Comparison of ENCODE assay signal across 21 cellular contexts in genomic region chr13:110391273-110391672, GRCh38.
DNase-seq lines count a peak whose midpoint lies in the region; ATAC-seq and TF ChIP-seq lines count a peak whose summit lies in the region.
"Had no signal": no experiment of that assay in that cellular context is flagged by ENCODE, and none has a peak within 500 bp of the region (broad histone marks: within the 10 kb centered on the region; RNA-seq: fewer than 3 reads in every experiment).

No MANE protein-coding gene starts in this region.

- H3K27me3 ChIP-seq in left ventricle myocardium inferior (ENCODE audit: low read depth): no peaks in the 10 kb centered on the region
- H3K27me3 ChIP-seq in fibroblast of lung (ENCODE audit: control insufficient read depth, insufficient read depth, low read length): no peaks in the 10 kb centered on the region
- H3K27me3 ChIP-seq in vagina: no peaks in the 10 kb centered on the region
- H3K27me3 ChIP-seq in spleen (replicated peaks in 1 of 7): peaks cover 0 to 57% (median 0%) of the 10 kb centered on the region in 7 donors
- H3K27me3 ChIP-seq: adrenal gland had no signal

- H3K27ac Mint-ChIP-seq in osteocyte (ENCODE audit: unreplicated experiment): peak overlapping the region; percentile 98
- H3K27ac Mint-ChIP-seq in activated naive CD4-positive, alpha-beta T cell treated with anti-CD3 and anti-CD28 coated beads, Interleukin-2, amount 10 ng/mL, durations not matched to agents 7 days and 5 days: no peak overlapping the region
- H3K27ac Mint-ChIP-seq in activated CD4-positive, alpha-beta T cell treated with anti-CD3 and anti-CD28 coated beads, Interleukin-2, amount 10 ng/mL, durations not matched to agents 24 days and 14 days: no peak overlapping the region
- H3K27ac Mint-ChIP-seq: activated CD8-positive, alpha-beta T cell treated with anti-CD3 and anti-CD28 coated beads, Interleukin-2, amount 10 ng/mL, durations not matched to agents 7 days and 5 days; CD8-positive, alpha-beta T cell; naive thymus-derived CD4-positive, alpha-beta T cell had no signal

- peak overlapping the region; percentile 45 for H3K4me3 Mint-ChIP-seq in osteocyte (ENCODE audit: unreplicated experiment)
- no peak overlapping the region for H3K4me3 Mint-ChIP-seq in activated naive CD4-positive, alpha-beta T cell treated with anti-CD3 and anti-CD28 coated beads, Interleukin-2, amount 10 ng/mL, durations not matched to agents 7 days and 5 days
- H3K4me3 Mint-ChIP-seq in activated CD4-positive, alpha-beta T cell treated with anti-CD3 and anti-CD28 coated beads, Interleukin-2, amount 10 ng/mL, durations not matched to agents 24 days and 14 days: no peak overlapping the region
- H3K4me3 Mint-ChIP-seq: activated CD8-positive, alpha-beta T cell treated with anti-CD3 and anti-CD28 coated beads, Interleukin-2, amount 10 ng/mL, durations not matched to agents 7 days and 5 days; CD8-positive, alpha-beta T cell; naive thymus-derived CD4-positive, alpha-beta T cell had no signal

- intact Hi-C loops in left ventricle myocardium inferior (cut with micrococcal nuclease): no loop called here
- intact Hi-C loops in Right ventricle myocardium superior (cut with DNase I): no loop called here
- intact Hi-C loops in vagina (cut with DNase I): no loop called here
- intact Hi-C loops in spleen (cut with DNase I; ENCODE audit: low total_unique reads): no loop called here
- intact Hi-C loops in activated CD4-positive, alpha-beta T cell treated with anti-CD3 and anti-CD28 coated beads, Interleukin-2, amount 10 ng/mL, durations not matched to agents 24 days and 14 days (cut with micrococcal nuclease): no loop called here

- no peak for ATAC-seq in Right ventricle myocardium superior (ENCODE audit: poor library complexity)
- ATAC-seq: activated CD8-positive, alpha-beta T cell treated with anti-CD3 and anti-CD28 coated beads, Interleukin-2, amount 10 ng/mL, durations not matched to agents 7 days and 5 days; CD8-positive, alpha-beta T cell; GM12878; left colon; naive thymus-derived CD4-positive, alpha-beta T cell had no signal

- H3K36me3 Mint-ChIP-seq in osteocyte (ENCODE audit: unreplicated experiment): peaks cover 21% of the 10 kb centered on the region
- H3K36me3 Mint-ChIP-seq in activated naive CD4-positive, alpha-beta T cell treated with anti-CD3 and anti-CD28 coated beads, Interleukin-2, amount 10 ng/mL, durations not matched to agents 7 days and 5 days: no peaks in the 10 kb centered on the region
- no peaks in the 10 kb centered on the region for H3K36me3 Mint-ChIP-seq in activated CD4-positive, alpha-beta T cell treated with anti-CD3 and anti-CD28 coated beads, Interleukin-2, amount 10 ng/mL, durations not matched to agents 24 days and 14 days (ENCODE audit: low read depth)
- H3K36me3 Mint-ChIP-seq: CD8-positive, alpha-beta T cell had no signal

- no peak overlapping the region for H2AFZ ChIP-seq in fibroblast of lung (ENCODE audit: low read length)

- CTCF ChIA-PET in activated naive CD4-positive, alpha-beta T cell treated with anti-CD3 and anti-CD28 coated beads, Interleukin-2, amount 10 ng/mL, durations not matched to agents 7 days and 5 days (lab: Charles Lee): no interaction called here

- H3K4me3 ChIP-seq in left ventricle myocardium inferior (no peak overlapping the region), fibroblast of lung (replicated peaks in 1 of 4; ENCODE audit: control extremely low read depth in 1 of 4, insufficient read depth in 1 of 4, low read depth in 3 of 4, low read length in 4 of 4) (no peak overlapping the region), vagina (no peak overlapping the region), spleen (no peak overlapping the region)
- H3K4me3 ChIP-seq: adrenal gland, GM12878 had no signal

- H3K9ac ChIP-seq in fibroblast of lung (ENCODE audit: insufficient read depth, low read length): peak overlapping the region; percentile 52

- WGBS in spleen, 5 donors: 94 to 98% (median 96%) methylated on average over 6 of the region's 6 CpGs

- DNase-seq in left ventricle myocardium inferior (no peak), Right ventricle myocardium superior (no peak), fibroblast of lung (ENCODE audit: low read depth in 2 of 2) (peak; percentile 52 to 81), osteocyte (ENCODE audit: extremely low spot score, unreplicated experiment) (no peak), vagina (ENCODE audit: extremely low spot score in 2 of 2) (no peak), spleen (no peak)
- DNase-seq in activated naive CD4-positive, alpha-beta T cell treated with anti-CD3 and anti-CD28 coated beads, Interleukin-2, amount 10 ng/mL, durations not matched to agents 7 days and 5 days: no peak
- no peak for DNase-seq in activated CD4-positive, alpha-beta T cell treated with anti-CD3 and anti-CD28 coated beads, Interleukin-2, amount 10 ng/mL, durations not matched to agents 24 days and 14 days
- DNase-seq: ACHN; activated CD8-positive, alpha-beta T cell treated with anti-CD3 and anti-CD28 coated beads, Interleukin-2, amount 10 ng/mL, durations not matched to agents 7 days and 5 days; adrenal gland; CD8-positive, alpha-beta T cell; H7; left colon; naive thymus-derived CD4-positive, alpha-beta T cell; NCI-H187; NCI-H510A; OCI-M1; stimulated activated CD4-positive, alpha-beta T cell treated with anti-CD3 and anti-CD28 coated beads, Interleukin-4, amount 100 ng/mL, for 4 hours had no signal

- H3K4me1 Mint-ChIP-seq in osteocyte (ENCODE audit: unreplicated experiment): peaks cover 92% of the 10 kb centered on the region
- H3K4me1 Mint-ChIP-seq in activated naive CD4-positive, alpha-beta T cell treated with anti-CD3 and anti-CD28 coated beads, Interleukin-2, amount 10 ng/mL, durations not matched to agents 7 days and 5 days: peaks cover 11% of the 10 kb centered on the region
- H3K4me1 Mint-ChIP-seq in activated CD4-positive, alpha-beta T cell treated with anti-CD3 and anti-CD28 coated beads, Interleukin-2, amount 10 ng/mL, durations not matched to agents 24 days and 14 days: peaks cover 2% of the 10 kb centered on the region

- H3K27me3 Mint-ChIP-seq in osteocyte (ENCODE audit: unreplicated experiment): no peaks in the 10 kb centered on the region
- peaks cover 64% of the 10 kb centered on the region for H3K27me3 Mint-ChIP-seq in activated naive CD4-positive, alpha-beta T cell treated with anti-CD3 and anti-CD28 coated beads, Interleukin-2, amount 10 ng/mL, durations not matched to agents 7 days and 5 days
- peaks cover 38% of the 10 kb centered on the region for H3K27me3 Mint-ChIP-seq in activated CD4-positive, alpha-beta T cell treated with anti-CD3 and anti-CD28 coated beads, Interleukin-2, amount 10 ng/mL, durations not matched to agents 24 days and 14 days

- H3K27ac ChIP-seq in left ventricle myocardium inferior (replicated peaks): peak overlapping the region; percentile 62
- H3K27ac ChIP-seq in fibroblast of lung (ENCODE audit: insufficient read depth, low read length): peak overlapping the region; percentile 93
- H3K27ac ChIP-seq in vagina: peak overlapping the region; percentile 87
- peak overlapping the region in 4 of 8 donors; percentile 2 to 47 (median 40) for H3K27ac ChIP-seq in spleen
- H3K27ac ChIP-seq: VCaP had no signal

- no peak for TF ChIP-seq CTCF in left ventricle myocardium inferior (IDR thresholded peaks at IDR 0.05; ENCODE audit: borderline replicate concordance)
- TF ChIP-seq CTCF in fibroblast of lung (conservative IDR thresholded peaks at IDR 0.05 in 1 of 2, IDR thresholded peaks at IDR 0.05 in 1 of 2; ENCODE audit: low read depth in 1 of 2, low read length in 2 of 2): no peak
- TF ChIP-seq CTCF in osteocyte (IDR thresholded peaks at IDR 0.05): no peak
- TF ChIP-seq CTCF in vagina (IDR thresholded peaks at IDR 0.05): no peak
- TF ChIP-seq CTCF in spleen (IDR thresholded peaks at IDR 0.05 in 8 of 11, conservative IDR thresholded peaks at IDR 0.05 in 3 of 11): no peak

- H3K79me2 ChIP-seq in fibroblast of lung (ENCODE audit: control insufficient read depth, insufficient read depth, low read length): peaks cover 5% of the 10 kb centered on the region

- no peaks in the 10 kb centered on the region for H3K9me3 ChIP-seq in left ventricle myocardium inferior (replicated peaks)
- H3K9me3 ChIP-seq in fibroblast of lung (ENCODE audit: control insufficient read depth, insufficient read depth, low read depth, low read length): no peaks in the 10 kb centered on the region
- H3K9me3 ChIP-seq in vagina: no peaks in the 10 kb centered on the region
- H3K9me3 ChIP-seq in spleen: no peaks in the 10 kb centered on the region
- H3K9me3 ChIP-seq: adrenal gland had no signal

- H3K4me1 ChIP-seq in left ventricle myocardium inferior (peaks cover 94% of the 10 kb centered on the region), fibroblast of lung (ENCODE audit: control insufficient read depth, extremely low read depth, insufficient read depth, low read length) (peaks cover 56% of the 10 kb centered on the region), vagina (peaks cover 58% of the 10 kb centered on the region), spleen (peaks cover 8 to 50% (median 22%) of the 10 kb centered on the region in 6 donors)

- TF ChIP-seq POLR2A in vagina (IDR thresholded peaks at IDR 0.05) (no peak), spleen (IDR thresholded peaks at IDR 0.05) (no peak)

- H4K20me1 ChIP-seq in fibroblast of lung (ENCODE audit: control insufficient read depth, extremely low read depth, insufficient read depth, low read length): no peaks in the 10 kb centered on the region

- H3K9me3 Mint-ChIP-seq in osteocyte (ENCODE audit: unreplicated experiment): no peaks in the 10 kb centered on the region
- H3K9me3 Mint-ChIP-seq in activated naive CD4-positive, alpha-beta T cell treated with anti-CD3 and anti-CD28 coated beads, Interleukin-2, amount 10 ng/mL, durations not matched to agents 7 days and 5 days: peaks cover 1% of the 10 kb centered on the region
- no peaks in the 10 kb centered on the region for H3K9me3 Mint-ChIP-seq in activated CD4-positive, alpha-beta T cell treated with anti-CD3 and anti-CD28 coated beads, Interleukin-2, amount 10 ng/mL, durations not matched to agents 24 days and 14 days
- H3K9me3 Mint-ChIP-seq: CD8-positive, alpha-beta T cell had no signal

- H3K4me2 ChIP-seq in fibroblast of lung (ENCODE audit: extremely low read depth, insufficient read depth, low read length): no peak overlapping the region

- H3K36me3 ChIP-seq in left ventricle myocardium inferior (no peaks in the 10 kb centered on the region), fibroblast of lung (ENCODE audit: control insufficient read depth, insufficient read depth, low read length) (no peaks in the 10 kb centered on the region), vagina (no peaks in the 10 kb centered on the region), spleen (peaks cover 0 to 3% (median 0%) of the 10 kb centered on the region in 6 donors)
- H3K36me3 ChIP-seq: adrenal gland had no signal

Comparison
In these comparisons a context has a peak if more than half of its experiments do, and no peak if none do; other contexts are left out.
1. DNase-seq: peak in fibroblast of lung (2 of 2); none in left ventricle myocardium inferior (single experiment), Right ventricle myocardium superior (single experiment), osteocyte (single experiment), vagina (0 of 2), activated naive CD4-positive, alpha-beta T cell treated with anti-CD3 and anti-CD28 coated beads, Interleukin-2, amount 10 ng/mL, durations not matched to agents 7 days and 5 days (single experiment), spleen (single experiment) and activated CD4-positive, alpha-beta T cell treated with anti-CD3 and anti-CD28 coated beads, Interleukin-2, amount 10 ng/mL, durations not matched to agents 24 days and 14 days (single experiment).